In the genomic region with DNA sequence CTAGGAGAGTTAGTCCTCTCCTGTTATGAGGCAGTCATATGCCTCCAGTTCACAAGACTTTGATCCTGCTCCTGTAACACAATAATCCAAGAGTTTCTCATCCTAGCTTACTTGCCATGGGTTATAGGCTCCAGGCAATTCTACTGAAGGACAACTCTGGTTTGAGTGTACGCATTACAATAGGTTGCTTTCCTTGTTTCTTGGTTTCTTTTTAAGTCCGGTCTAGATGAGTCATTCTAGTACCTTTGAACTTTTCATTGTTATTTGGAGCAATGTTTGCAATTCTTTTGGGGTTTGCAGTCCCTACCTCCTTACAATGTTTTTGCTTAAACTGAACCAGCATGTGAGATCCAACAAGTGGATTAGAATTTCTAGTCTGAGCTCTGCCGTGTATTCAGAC, we compare ENCODE assay signal across 23 cellular contexts.
A peak's percentile ranks its signal among the peaks of the same experiment; 100 is the strongest.
DNase-seq lines count a peak whose midpoint lies in the region; ATAC-seq, FAIRE-seq and TF ChIP-seq lines count a peak whose summit lies in the region.
"Had no signal": no experiment of that assay in that cellular context is flagged by ENCODE, and none has a peak within 500 bp of the region (broad histone marks: within the 10 kb centered on the region; RNA-seq: fewer than 3 reads in every experiment).

No MANE protein-coding gene starts in this region.

- BruUV-seq in PC-9 (replicated peaks; lab: Mats Ljungman, UMichigan) (no TSS peak), endothelial cell of umbilical vein (replicated peaks; lab: Mats Ljungman, UMichigan) (no TSS peak)

- H3K4me2 ChIP-seq in PC-9 (peak overlapping the region; percentile 13), endothelial cell of umbilical vein (ENCODE audit: insufficient read depth, low read length) (peak overlapping the region; percentile 72)

- TF ChIP-seq POLR2A in endothelial cell of umbilical vein (IDR thresholded peaks at IDR 0.05; ENCODE audit: low read depth, low read length): no peak

- H3K4me3 ChIP-seq in PC-9: no peak overlapping the region
- H3K4me3 ChIP-seq in endothelial cell of umbilical vein (replicated peaks in 1 of 3; ENCODE audit: insufficient read depth in 1 of 3, low read depth in 1 of 3, low read length in 3 of 3): peak overlapping the region in 1 of 3 experiments; percentile 1
- no peak overlapping the region for H3K4me3 ChIP-seq in left lung
- H3K4me3 ChIP-seq: gastrocnemius medialis, upper lobe of right lung had no signal

- no peaks in the 10 kb centered on the region for H3K36me3 ChIP-seq in PC-9 (ENCODE audit: low read depth)
- H3K36me3 ChIP-seq in endothelial cell of umbilical vein (ENCODE audit: control insufficient read depth in 2 of 2, extremely low read depth in 1 of 2, insufficient read depth in 2 of 2, low read length in 2 of 2): no peaks in the 10 kb centered on the region
- H3K36me3 ChIP-seq in left lung: no peaks in the 10 kb centered on the region
- H3K36me3 ChIP-seq: gastrocnemius medialis, upper lobe of right lung had no signal

- no peaks in the 10 kb centered on the region for H3F3A ChIP-seq in PC-9 (ENCODE audit: insufficient read depth, low read depth)

- H3K9me3 ChIP-seq in PC-9 (ENCODE audit: insufficient read depth, low read depth) (peaks cover 4% of the 10 kb centered on the region; the same call in 1 of the 2 replicates), endothelial cell of umbilical vein (replicated peaks; ENCODE audit: control insufficient read depth, insufficient read depth, low read length) (no peaks in the 10 kb centered on the region), left lung (peaks cover 0 to 6% of the 10 kb centered on the region in 2 donors)
- H3K9me3 ChIP-seq: gastrocnemius medialis, upper lobe of right lung had no signal

- H3K4me1 ChIP-seq in PC-9 (replicated peaks; ENCODE audit: insufficient read depth) (no peaks in the 10 kb centered on the region), endothelial cell of umbilical vein (ENCODE audit: control insufficient read depth, extremely low read depth, insufficient read depth, low read length) (peaks cover 23% of the 10 kb centered on the region), left lung (no peaks in the 10 kb centered on the region)
- H3K4me1 ChIP-seq: gastrocnemius medialis, upper lobe of right lung had no signal

- TF ChIP-seq CTCF in PC-9 (conservative IDR thresholded peaks at IDR 0.05): no peak
- TF ChIP-seq CTCF in endothelial cell of umbilical vein (IDR thresholded peaks at IDR 0.05; ENCODE audit: extremely low read depth in 1 of 2, insufficient read depth in 1 of 2, low read depth in 1 of 2, low read length in 2 of 2): no peak
- TF ChIP-seq CTCF in left lung (IDR thresholded peaks at IDR 0.05): no peak

- no peaks in the 10 kb centered on the region for H3K9me1 ChIP-seq in endothelial cell of umbilical vein (replicated peaks; ENCODE audit: control insufficient read depth, extremely low read depth, insufficient read depth, low read length)

- H4K20me1 ChIP-seq in PC-9 (ENCODE audit: insufficient read depth): no peaks in the 10 kb centered on the region
- H4K20me1 ChIP-seq in endothelial cell of umbilical vein (replicated peaks; ENCODE audit: control insufficient read depth, extremely low read depth, insufficient read depth, low read length): no peaks in the 10 kb centered on the region

- H2AFZ ChIP-seq in PC-9 (no peak overlapping the region; the same call in 1 of the 2 replicates), endothelial cell of umbilical vein (ENCODE audit: low read depth, low read length) (peak overlapping the region; percentile 84)

- DNase-seq in ELR (ENCODE audit: low read depth): peak; percentile 42
- no peak for DNase-seq in PC-9
- peak; percentile 90 for DNase-seq in endothelial cell of umbilical vein (ENCODE audit: low read depth, low spot score)
- DNase-seq in left lung: no peak
- DNase-seq in NCI-H526 treated with DMSO at 0.1 percent for 48 hours (lab: John Stamatoyannopoulos, UW): no peak
- DNase-seq in AG20443 (ENCODE audit: low spot score): no peak
- DNase-seq: activated CD4-positive, alpha-beta T cell treated with anti-CD3 and anti-CD28 coated beads for 48 hours; activated naive CD4-positive, alpha-beta T cell treated with anti-CD3 and anti-CD28 coated beads for 36 hours; activated T-cell treated with anti-CD3 and anti-CD28 coated beads, Interleukin-2, amount 50 U/mL, for 72 hours; amygdala; cerebellar nuclear complex; gastrocnemius medialis; HFFc6; left cardiac atrium; naive thymus-derived CD8-positive, alpha-beta T cell; NCI-H1105 treated with DMSO at 0.1 percent for 48 hours; NCI-H2107; NCI-H524; right cardiac atrium; T-helper 17 cell; upper lobe of right lung had no signal

- dilution Hi-C loops in endothelial cell of umbilical vein (cut with MboI; ENCODE audit: extremely low pct_ligation_motif_present, low sequenced_read_pairs): no loop called here

- H3K9ac ChIP-seq in endothelial cell of umbilical vein (replicated peaks; ENCODE audit: extremely low read depth, insufficient read depth, low read length): no peak overlapping the region

- peak; percentile 94 for FAIRE-seq in endothelial cell of umbilical vein (lab: Jason Lieb, UNC)

- CTCF ChIA-PET in PC-9 (lab: Charles Lee): no interaction called here
- CTCF ChIA-PET in endothelial cell of umbilical vein (lab: Charles Lee): interaction anchor here (0.6 to 1.1 kb wide), 3 partner anchors 9 to 44 kb away, joined by 3 to 5 read pairs (median 4); no protein-coding TSS in a partner anchor

- no peaks in the 10 kb centered on the region for H3K9me2 ChIP-seq in PC-9 (ENCODE audit: insufficient read depth)

- ATAC-seq in left lung: peak; percentile 31
- ATAC-seq in GM19023 (IDR thresholded peaks at IDR 0.05; ENCODE audit: unreplicated experiment): no peak
- no peak for ATAC-seq in GM21528 (IDR thresholded peaks at IDR 0.05; ENCODE audit: low FRiP score, unreplicated experiment)
- ATAC-seq: activated T-cell treated with anti-CD3 and anti-CD28 coated beads, Interleukin-2, amount 50 U/mL, for 72 hours; gastrocnemius medialis; left cardiac atrium; naive thymus-derived CD8-positive, alpha-beta T cell; right cardiac atrium; T-helper 17 cell; upper lobe of right lung had no signal

- POLR2A ChIA-PET in PC-9 (lab: Charles Lee; ENCODE audit: unreplicated experiment): interaction anchor here (0.6 kb wide), 1 partner anchor 485 kb away, joined by 3 read pairs; no protein-coding TSS in a partner anchor
- POLR2A ChIA-PET in endothelial cell of umbilical vein (lab: Charles Lee): interaction anchor here (0.8 to 0.9 kb wide), 2 partner anchors 19 to 29 kb away, joined by 3 read pairs; no protein-coding TSS in a partner anchor

- intact Hi-C loops in PC-9 (cut with micrococcal nuclease; ENCODE audit: unreplicated experiment): no loop called here
- intact Hi-C loops in endothelial cell of umbilical vein (cut with micrococcal nuclease): loop anchor here (1.0 to 5.0 kb wide), 2 partner anchors 29 to 44 kb away; no protein-coding TSS in a partner anchor
- intact Hi-C loops in left lung (cut with DNase I): no loop called here

- no peak overlapping the region for H3K27ac ChIP-seq in PC-9
- H3K27ac ChIP-seq in endothelial cell of umbilical vein (ENCODE audit: insufficient read depth, low read depth, low read length): peak overlapping the region; percentile 74
- H3K27ac ChIP-seq in left lung: no peak overlapping the region
- H3K27ac ChIP-seq: gastrocnemius medialis, upper lobe of right lung had no signal

- no peaks in the 10 kb centered on the region for H3K79me2 ChIP-seq in PC-9 (ENCODE audit: low read depth)
- H3K79me2 ChIP-seq in endothelial cell of umbilical vein (ENCODE audit: control insufficient read depth, insufficient read depth, low read length): no peaks in the 10 kb centered on the region

- H3K27me3 ChIP-seq in PC-9 (ENCODE audit: insufficient read depth, low read depth) (no peaks in the 10 kb centered on the region), endothelial cell of umbilical vein (ENCODE audit: control insufficient read depth in 2 of 2, insufficient read depth in 2 of 2, low read length in 2 of 2) (no peaks in the 10 kb centered on the region), left lung (no peaks in the 10 kb centered on the region)
- H3K27me3 ChIP-seq: gastrocnemius medialis, upper lobe of right lung had no signal

TF ChIP-seq in endothelial cell of umbilical vein, 7 proteins besides CTCF, POLR2A, EP300 and RAD21:
- TF ChIP-seq GATA2 (IDR thresholded peaks at IDR 0.05; ENCODE audit: insufficient read depth, insufficient read length, low read depth, low read length) (no peak), FOS (IDR thresholded peaks at IDR 0.05; ENCODE audit: borderline replicate concordance, insufficient read depth, low read length) (peak; percentile 80), MYC (IDR thresholded peaks at IDR 0.05; ENCODE audit: low read depth, low read length) (no peak), JUN (IDR thresholded peaks at IDR 0.05; ENCODE audit: borderline replicate concordance, insufficient read depth, insufficient read length, low read depth) (peak; percentile 88), EZH2 (IDR thresholded peaks at IDR 0.05; ENCODE audit: borderline replicate concordance, low read depth, low read length, severe bottlenecking) (no peak)
- TF ChIP-seq, protein P1, sequence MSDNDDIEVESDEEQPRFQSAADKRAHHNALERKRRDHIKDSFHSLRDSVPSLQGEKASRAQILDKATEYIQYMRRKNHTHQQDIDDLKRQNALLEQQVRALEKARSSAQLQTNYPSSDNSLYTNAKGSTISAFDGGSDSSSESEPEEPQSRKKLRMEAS (IDR thresholded peaks at IDR 0.05; ENCODE audit: insufficient read depth, insufficient read length): no peak
TF ChIP-seq in endothelial cell of umbilical vein: peak in this region for 2.

Comparison
In these comparisons a context has a peak if more than half of its experiments do, and no peak if none do; other contexts are left out.
1. DNase-seq: peak in ELR (single experiment) and endothelial cell of umbilical vein (single experiment); none in PC-9 (0 of 2), left lung (0 of 2), NCI-H526 treated with DMSO at 0.1 percent for 48 hours (single experiment) and AG20443 (single experiment).